8 cellular contexts compared by ENCODE assay signal in the genomic region with DNA sequence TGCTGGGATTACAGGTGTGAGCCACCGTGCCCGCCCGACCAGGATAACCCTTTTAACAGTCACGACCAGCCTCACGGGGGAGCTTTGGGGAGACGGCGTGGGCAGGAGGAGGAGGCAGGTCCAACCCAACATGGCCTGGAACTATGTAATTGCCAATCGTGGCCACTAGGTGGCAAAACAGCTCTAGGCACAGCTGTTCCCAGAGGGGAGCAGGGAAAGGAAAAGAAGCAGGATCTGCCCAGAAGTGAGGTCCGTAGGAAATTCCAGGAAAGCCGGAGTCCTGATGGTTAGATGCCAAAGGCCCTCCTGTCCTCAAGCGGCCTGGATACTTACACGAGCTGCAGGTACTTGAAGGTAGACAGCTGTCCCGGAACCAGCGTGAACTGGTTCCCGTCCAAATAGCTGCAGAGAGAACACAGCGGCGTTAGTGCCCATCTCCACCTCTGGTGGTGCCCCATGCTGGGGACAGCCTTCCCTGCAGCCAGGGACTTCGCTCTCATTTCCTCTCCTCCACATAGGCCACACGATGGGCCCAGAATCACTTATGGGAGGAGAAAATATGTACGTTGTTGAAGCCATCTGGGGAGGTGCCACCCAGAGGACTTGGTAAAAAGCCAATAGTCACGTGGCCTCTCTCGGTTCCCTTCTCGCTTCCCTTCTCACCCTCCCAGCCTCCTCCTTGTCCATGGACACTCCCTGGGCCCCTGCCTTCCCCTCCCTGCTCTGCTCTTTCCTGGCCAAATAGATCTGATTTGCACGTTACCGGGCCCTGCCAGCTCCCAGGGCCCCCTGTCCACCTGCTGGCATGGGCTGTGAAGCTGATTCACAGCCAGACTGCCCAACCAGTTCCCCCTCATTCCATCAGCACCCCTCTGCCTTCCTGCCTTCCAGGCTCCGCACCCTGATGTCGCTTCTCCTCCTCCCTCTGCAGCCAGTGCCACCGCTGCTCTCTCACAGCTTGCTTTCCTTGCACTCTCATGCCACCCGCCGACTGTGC.
DNase-seq lines count a peak whose midpoint lies in the region; ATAC-seq and FAIRE-seq lines count a peak whose summit lies in the region.

No MANE protein-coding gene starts in this region.

- H3K4me1 Mint-ChIP-seq in CD4-positive, alpha-beta memory T cell: peaks cover 7 to 19% (median 11%) of the 10 kb centered on the region in 4 donors
- peaks cover 15% of the 10 kb centered on the region for H3K4me1 Mint-ChIP-seq in activated T-helper 17 cell treated with anti-CD3 and anti-CD28 coated beads, Interleukin-2, amount 50 U/mL, for 72 hours

- peak; percentile 80 for ATAC-seq in GM21447 (IDR thresholded peaks at IDR 0.05; ENCODE audit: unreplicated experiment)
- ATAC-seq in activated T-helper 17 cell treated with anti-CD3 and anti-CD28 coated beads, Interleukin-2, amount 50 U/mL, for 72 hours (replicated peaks): peak; percentile 90

- H3K36me3 Mint-ChIP-seq in CD4-positive, alpha-beta memory T cell: no peaks in the 10 kb centered on the region
- no peaks in the 10 kb centered on the region for H3K36me3 Mint-ChIP-seq in activated T-helper 17 cell treated with anti-CD3 and anti-CD28 coated beads, Interleukin-2, amount 50 U/mL, for 72 hours (ENCODE audit: low read depth)

- H3K4me1 ChIP-seq in CD4-positive, alpha-beta memory T cell (ENCODE audit: insufficient read depth, low read length): no peaks in the 10 kb centered on the region

- H3K36me3 ChIP-seq in CD4-positive, alpha-beta memory T cell (ENCODE audit: insufficient read depth, low read length): no peaks in the 10 kb centered on the region

- intact Hi-C loops in CD4-positive, alpha-beta memory T cell (cut with micrococcal nuclease): loop anchor here (1.0 kb wide), 1 partner anchor 173 kb away; no protein-coding TSS in a partner anchor

- CTCF ChIA-PET in CD4-positive, alpha-beta memory T cell (lab: Charles Lee; ENCODE audit: partially characterized antibody): interaction anchor here (0.7 to 5.7 kb wide), 26 partner anchors 9 to 399 kb away, joined by 3 to 86 read pairs (median 6); no protein-coding TSS in a partner anchor

- H3K9me3 ChIP-seq in CD4-positive, alpha-beta memory T cell (ENCODE audit: control insufficient read depth in 1 of 2, low read length in 2 of 2): no peaks in the 10 kb centered on the region

- H3K4me3 Mint-ChIP-seq in CD4-positive, alpha-beta memory T cell: peak overlapping the region; percentile 69 to 86 (median 79)
- peak overlapping the region; percentile 48 for H3K4me3 Mint-ChIP-seq in activated T-helper 17 cell treated with anti-CD3 and anti-CD28 coated beads, Interleukin-2, amount 50 U/mL, for 72 hours

- H3K27ac Mint-ChIP-seq in CD4-positive, alpha-beta memory T cell: peak overlapping the region in 4 of 7 donors; percentile 16 to 57 (median 42)
- no peak overlapping the region for H3K27ac Mint-ChIP-seq in activated T-helper 17 cell treated with anti-CD3 and anti-CD28 coated beads, Interleukin-2, amount 50 U/mL, for 72 hours

- POLR2A ChIA-PET in CD4-positive, alpha-beta memory T cell (lab: Charles Lee; ENCODE audit: partially characterized antibody): no interaction called here

- H3K9me3 Mint-ChIP-seq in CD4-positive, alpha-beta memory T cell: peaks cover 0 to 1% (median 0%) of the 10 kb centered on the region in 8 donors
- no peaks in the 10 kb centered on the region for H3K9me3 Mint-ChIP-seq in activated T-helper 17 cell treated with anti-CD3 and anti-CD28 coated beads, Interleukin-2, amount 50 U/mL, for 72 hours

- H3K27ac ChIP-seq in CD4-positive, alpha-beta memory T cell (ENCODE audit: low read depth, low read length): no peak overlapping the region

- no peak for FAIRE-seq in RCC 7860 (lab: Jason Lieb, UNC)

- peak overlapping the region; percentile 34 to 36 for H3K4me3 ChIP-seq in CD4-positive, alpha-beta memory T cell (ENCODE audit: low read length in 2 of 2)

- no peaks in the 10 kb centered on the region for H3K27me3 ChIP-seq in CD4-positive, alpha-beta memory T cell (ENCODE audit: insufficient read depth, low read length)

- peak; percentile 51 to 64 (median 53) for DNase-seq in CD4-positive, alpha-beta memory T cell
- peak; percentile 87 to 88 for DNase-seq in Kasumi-1 (lab: John Stamatoyannopoulos, UW)
- DNase-seq in RCC 7860 (ENCODE audit: low spot score): peak; percentile 65
- DNase-seq in foreskin melanocyte: peak; percentile 74
- DNase-seq in non-pigmented ciliary epithelial cell (ENCODE audit: low read depth): peak; percentile 32
- DNase-seq in stromal cell of bone marrow (ENCODE audit: low read depth): peak; percentile 70

- H3K27me3 Mint-ChIP-seq in CD4-positive, alpha-beta memory T cell: peaks cover 4 to 10% of the 10 kb centered on the region in 2 donors
- H3K27me3 Mint-ChIP-seq in activated T-helper 17 cell treated with anti-CD3 and anti-CD28 coated beads, Interleukin-2, amount 50 U/mL, for 72 hours: peaks cover 12% of the 10 kb centered on the region

Comparison
In these comparisons a context has a peak if more than half of its experiments do, and no peak if none do; other contexts are left out.
1. DNase-seq: peak in every context shown above with its lines; median percentile 88 in Kasumi-1; 74 in foreskin melanocyte; 70 in stromal cell of bone marrow; 65 in RCC 7860; 53 in CD4-positive, alpha-beta memory T cell; 32 in non-pigmented ciliary epithelial cell.